Comparison of ENCODE assay signal across 18 cellular contexts in genomic region chrX:22165732-22166457, GRCh38.
DNase-seq lines count a peak whose midpoint lies in the region; ATAC-seq, FAIRE-seq and TF ChIP-seq lines count a peak whose summit lies in the region.
"Had no signal": no experiment of that assay in that cellular context is flagged by ENCODE, and none has a peak within 500 bp of the region (broad histone marks: within the 10 kb centered on the region; RNA-seq: fewer than 3 reads in every experiment).

No MANE protein-coding gene starts in this region.

- H3K27ac Mint-ChIP-seq in activated CD4-positive, alpha-beta T cell treated with anti-CD3 and anti-CD28 coated beads for 36 hours: no peak overlapping the region

- H3K36me3 Mint-ChIP-seq in activated CD4-positive, alpha-beta T cell treated with anti-CD3 and anti-CD28 coated beads for 36 hours (ENCODE audit: low read depth): no peaks in the 10 kb centered on the region

- peaks cover 19% of the 10 kb centered on the region for H3K4me1 ChIP-seq in PC-9 (replicated peaks; ENCODE audit: insufficient read depth)
- no peaks in the 10 kb centered on the region for H3K4me1 ChIP-seq in endothelial cell of umbilical vein (ENCODE audit: control insufficient read depth, extremely low read depth, insufficient read depth, low read length)
- H3K4me1 ChIP-seq: body of pancreas, gastrocnemius medialis, SJSA1, transverse colon had no signal

- no peak for FAIRE-seq in endothelial cell of umbilical vein (lab: Jason Lieb, UNC)
- FAIRE-seq: small intestine had no signal

- H3K4me1 Mint-ChIP-seq in activated CD4-positive, alpha-beta T cell treated with anti-CD3 and anti-CD28 coated beads for 36 hours: no peaks in the 10 kb centered on the region

- H3K27me3 ChIP-seq in PC-9 (ENCODE audit: insufficient read depth, low read depth) (no peaks in the 10 kb centered on the region), endothelial cell of umbilical vein (ENCODE audit: control insufficient read depth in 2 of 2, insufficient read depth in 2 of 2, low read length in 2 of 2) (no peaks in the 10 kb centered on the region)
- H3K27me3 ChIP-seq: body of pancreas, gastrocnemius medialis, SJSA1, transverse colon had no signal

- DNase-seq in HCEC 1CT (peak; percentile 27), PC-9 (peak in 1 of 2 experiments; percentile 58), endothelial cell of umbilical vein (ENCODE audit: low read depth, low spot score) (no peak), skeletal muscle cell (ENCODE audit: low read depth) (peak; percentile 17), epidermal melanocyte (ENCODE audit: insufficient read length, low spot score) (no peak)
- no peak for DNase-seq in activated CD4-positive, alpha-beta T cell treated with anti-CD3 and anti-CD28 coated beads for 36 hours
- DNase-seq: activated CD4-positive, alpha-beta T cell treated with anti-CD3 and anti-CD28 coated beads for 4 hours; activated CD8-positive, alpha-beta memory T cell treated with anti-CD3 and anti-CD28 coated beads, Interleukin-2, amount 50 U/mL, for 4 hours; body of pancreas; DMS79; gastrocnemius medialis; NCI-H1436; small intestine; T-helper 9 cell; transverse colon had no signal

- TF ChIP-seq CTCF in PC-9 (conservative IDR thresholded peaks at IDR 0.05) (no peak), endothelial cell of umbilical vein (IDR thresholded peaks at IDR 0.05; ENCODE audit: extremely low read depth in 1 of 2, insufficient read depth in 1 of 2, low read depth in 1 of 2, low read length in 2 of 2) (no peak)

- TF ChIP-seq POLR2A in endothelial cell of umbilical vein (IDR thresholded peaks at IDR 0.05; ENCODE audit: low read depth, low read length): no peak

- dilution Hi-C loops in endothelial cell of umbilical vein (cut with MboI; ENCODE audit: extremely low pct_ligation_motif_present, low sequenced_read_pairs): no loop called here

- H3K4me3 ChIP-seq in PC-9 (no peak overlapping the region), endothelial cell of umbilical vein (replicated peaks in 1 of 3; ENCODE audit: insufficient read depth in 1 of 3, low read depth in 1 of 3, low read length in 3 of 3) (no peak overlapping the region), skeletal muscle cell (ENCODE audit: low read depth, low read length) (no peak overlapping the region)
- H3K4me3 ChIP-seq: body of pancreas, gastrocnemius medialis, SJSA1, transverse colon had no signal

- H3K4me3 Mint-ChIP-seq in activated CD4-positive, alpha-beta T cell treated with anti-CD3 and anti-CD28 coated beads for 36 hours: no peak overlapping the region

- no TSS peak for BruUV-seq in PC-9 (replicated peaks; lab: Mats Ljungman, UMichigan)
- BruUV-seq in endothelial cell of umbilical vein (replicated peaks; lab: Mats Ljungman, UMichigan): no TSS peak

- no peaks in the 10 kb centered on the region for H3K79me2 ChIP-seq in PC-9 (ENCODE audit: low read depth)
- H3K79me2 ChIP-seq in endothelial cell of umbilical vein (ENCODE audit: control insufficient read depth, insufficient read depth, low read length): no peaks in the 10 kb centered on the region

- no peaks in the 10 kb centered on the region for H3K9me2 ChIP-seq in PC-9 (ENCODE audit: insufficient read depth)

- H3K9me3 Mint-ChIP-seq in activated CD4-positive, alpha-beta T cell treated with anti-CD3 and anti-CD28 coated beads for 36 hours (ENCODE audit: low read depth): no peaks in the 10 kb centered on the region

- intact Hi-C loops in PC-9 (cut with micrococcal nuclease; ENCODE audit: unreplicated experiment): no loop called here
- intact Hi-C loops in endothelial cell of umbilical vein (cut with micrococcal nuclease): no loop called here
- intact Hi-C loops in activated CD4-positive, alpha-beta T cell treated with anti-CD3 and anti-CD28 coated beads for 36 hours (cut with DNase I, micrococcal nuclease): no loop called here

- H2AFZ ChIP-seq in PC-9 (no peak overlapping the region), endothelial cell of umbilical vein (ENCODE audit: low read depth, low read length) (no peak overlapping the region)

- ATAC-seq in GM21723 (IDR thresholded peaks at IDR 0.05; ENCODE audit: unreplicated experiment): no peak
- ATAC-seq in activated CD4-positive, alpha-beta T cell treated with anti-CD3 and anti-CD28 coated beads for 36 hours: no peak
- ATAC-seq: body of pancreas, gastrocnemius medialis had no signal

- no peaks in the 10 kb centered on the region for H3K9me1 ChIP-seq in endothelial cell of umbilical vein (replicated peaks; ENCODE audit: control insufficient read depth, extremely low read depth, insufficient read depth, low read length)

- H3K9ac ChIP-seq in endothelial cell of umbilical vein (replicated peaks; ENCODE audit: extremely low read depth, insufficient read depth, low read length): no peak overlapping the region

- H3K27ac ChIP-seq in PC-9 (peak overlapping the region; percentile 63), endothelial cell of umbilical vein (ENCODE audit: insufficient read depth, low read depth, low read length) (no peak overlapping the region)
- H3K27ac ChIP-seq: body of pancreas, gastrocnemius medialis, HL-60, SJSA1, transverse colon had no signal

- H3F3A ChIP-seq in PC-9 (ENCODE audit: insufficient read depth, low read depth): peaks cover 20% of the 10 kb centered on the region; the same call in 1 of the 2 replicates

- H4K20me1 ChIP-seq in PC-9 (ENCODE audit: insufficient read depth) (no peaks in the 10 kb centered on the region), endothelial cell of umbilical vein (replicated peaks; ENCODE audit: control insufficient read depth, extremely low read depth, insufficient read depth, low read length) (no peaks in the 10 kb centered on the region)

- POLR2A ChIA-PET in PC-9 (lab: Charles Lee; ENCODE audit: unreplicated experiment): interaction anchor here (0.6 kb wide), 1 partner anchor 29 kb away, joined by 6 read pairs; no protein-coding TSS in a partner anchor
- POLR2A ChIA-PET in endothelial cell of umbilical vein (lab: Charles Lee): no interaction called here
- POLR2A ChIA-PET in activated CD4-positive, alpha-beta T cell treated with anti-CD3 and anti-CD28 coated beads for 36 hours (lab: Charles Lee): no interaction called here

- H3K36me3 ChIP-seq in PC-9 (ENCODE audit: low read depth) (no peaks in the 10 kb centered on the region), endothelial cell of umbilical vein (ENCODE audit: control insufficient read depth in 2 of 2, extremely low read depth in 1 of 2, insufficient read depth in 2 of 2, low read length in 2 of 2) (no peaks in the 10 kb centered on the region)
- H3K36me3 ChIP-seq: gastrocnemius medialis, SJSA1, transverse colon had no signal

- CTCF ChIA-PET in PC-9 (lab: Charles Lee): no interaction called here
- CTCF ChIA-PET in endothelial cell of umbilical vein (lab: Charles Lee): no interaction called here
- CTCF ChIA-PET in activated CD4-positive, alpha-beta T cell treated with anti-CD3 and anti-CD28 coated beads for 36 hours (lab: Charles Lee): no interaction called here

- no peaks in the 10 kb centered on the region for H3K27me3 Mint-ChIP-seq in activated CD4-positive, alpha-beta T cell treated with anti-CD3 and anti-CD28 coated beads for 36 hours

- H3K9me3 ChIP-seq in PC-9 (ENCODE audit: insufficient read depth, low read depth): 0 out of 2 replicates have a peak, but pooled peaks cover 3% of the 10 kb centered on the region
- H3K9me3 ChIP-seq in endothelial cell of umbilical vein (replicated peaks; ENCODE audit: control insufficient read depth, insufficient read depth, low read length): no peaks in the 10 kb centered on the region
- H3K9me3 ChIP-seq: body of pancreas, gastrocnemius medialis, SJSA1, transverse colon had no signal

- peak overlapping the region; percentile 46 for H3K4me2 ChIP-seq in PC-9
- H3K4me2 ChIP-seq in endothelial cell of umbilical vein (ENCODE audit: insufficient read depth, low read length): no peak overlapping the region

TF ChIP-seq in endothelial cell of umbilical vein, 7 proteins besides CTCF, POLR2A, EP300 and RAD21:
- TF ChIP-seq POLR2AphosphoS5 (IDR thresholded peaks at IDR 0.05; ENCODE audit: insufficient read depth, low read depth, low read length) (no peak), FOS (IDR thresholded peaks at IDR 0.05; ENCODE audit: borderline replicate concordance, insufficient read depth, low read length) (peak; percentile 44)

Comparison
In these comparisons a context has a peak if more than half of its experiments do, and no peak if none do; other contexts are left out.
1. DNase-seq: peak in HCEC 1CT (single experiment) and skeletal muscle cell (single experiment); none in endothelial cell of umbilical vein (single experiment), epidermal melanocyte (single experiment) and activated CD4-positive, alpha-beta T cell treated with anti-CD3 and anti-CD28 coated beads for 36 hours (single experiment).